1 cellular context compared by ENCODE assay signal in the genomic region with DNA sequence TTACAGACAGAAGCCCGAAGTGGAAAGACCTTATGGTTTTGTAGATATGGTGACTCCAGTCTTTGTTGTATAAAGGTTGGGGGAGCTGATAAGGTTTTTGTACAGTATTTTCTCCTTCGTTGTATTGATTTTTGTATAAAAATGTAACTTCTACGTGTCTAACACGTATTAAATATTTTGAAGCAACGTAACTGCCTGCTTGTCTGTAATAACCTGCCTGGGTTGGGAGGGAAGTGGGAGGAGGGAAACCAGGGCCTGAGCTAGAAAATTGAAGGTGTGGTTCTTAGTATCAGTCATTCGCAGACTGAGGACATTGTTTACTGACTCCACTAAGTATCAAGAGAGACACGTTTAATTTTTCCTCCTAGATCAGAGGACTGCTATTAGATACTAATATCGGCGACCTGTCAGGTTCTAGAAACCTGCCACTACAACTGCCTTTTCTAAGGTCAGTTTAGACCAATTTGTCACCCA.
TF ChIP-seq lines count a peak whose summit lies in the region.

No MANE protein-coding gene starts in this region.

TF ChIP-seq in K562, 482 proteins besides CTCF, POLR2A, EP300 and RAD21 (continued from another document):
- TF ChIP-seq KLF16 (IDR thresholded peaks at IDR 0.05) (peak; percentile 45; the same call in 1 of the 2 replicates), STAT5A (IDR thresholded peaks at IDR 0.05; ENCODE audit: borderline replicate concordance, low read length) (peak; percentile 65; the same call in 1 of the 2 replicates), ZNF24 (IDR thresholded peaks at IDR 0.05) (peak; percentile 95), RCOR1 (IDR thresholded peaks at IDR 0.05; ENCODE audit: borderline replicate concordance in 1 of 2, low read depth in 2 of 2, low read length in 2 of 2) (peak in 1 of 2 experiments; percentile 9; a peak in 1 of 4 replicates), CBFA2T3 (IDR thresholded peaks at IDR 0.05) (peak; percentile 88), SPI1 (IDR thresholded peaks at IDR 0.05; ENCODE audit: borderline replicate concordance, low read depth, low read length) (peak; percentile 76), SOX6 (IDR thresholded peaks at IDR 0.05) (peak; percentile 67; the same call in 1 of the 2 replicates), SRF (CRISPR knock-in tag; IDR thresholded peaks at IDR 0.05) (no peak)
- TF ChIP-seq, protein P1, sequence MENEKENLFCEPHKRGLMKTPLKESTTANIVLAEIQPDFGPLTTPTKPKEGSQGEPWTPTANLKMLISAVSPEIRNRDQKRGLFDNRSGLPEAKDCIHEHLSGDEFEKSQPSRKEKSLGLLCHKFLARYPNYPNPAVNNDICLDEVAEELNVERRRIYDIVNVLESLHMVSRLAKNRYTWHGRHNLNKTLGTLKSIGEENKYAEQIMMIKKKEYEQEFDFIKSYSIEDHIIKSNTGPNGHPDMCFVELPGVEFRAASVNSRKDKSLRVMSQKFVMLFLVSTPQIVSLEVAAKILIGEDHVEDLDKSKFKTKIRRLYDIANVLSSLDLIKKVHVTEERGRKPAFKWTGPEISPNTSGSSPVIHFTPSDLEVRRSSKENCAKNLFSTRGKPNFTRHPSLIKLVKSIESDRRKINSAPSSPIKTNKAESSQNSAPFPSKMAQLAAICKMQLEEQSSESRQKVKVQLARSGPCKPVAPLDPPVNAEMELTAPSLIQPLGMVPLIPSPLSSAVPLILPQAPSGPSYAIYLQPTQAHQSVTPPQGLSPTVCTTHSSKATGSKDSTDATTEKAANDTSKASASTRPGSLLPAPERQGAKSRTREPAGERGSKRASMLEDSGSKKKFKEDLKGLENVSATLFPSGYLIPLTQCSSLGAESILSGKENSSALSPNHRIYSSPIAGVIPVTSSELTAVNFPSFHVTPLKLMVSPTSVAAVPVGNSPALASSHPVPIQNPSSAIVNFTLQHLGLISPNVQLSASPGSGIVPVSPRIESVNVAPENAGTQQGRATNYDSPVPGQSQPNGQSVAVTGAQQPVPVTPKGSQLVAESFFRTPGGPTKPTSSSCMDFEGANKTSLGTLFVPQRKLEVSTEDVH (IDR thresholded peaks at IDR 0.05; ENCODE audit: low read depth, partially characterized antibody), result peak; percentile 19
- TF ChIP-seq, protein P2, sequence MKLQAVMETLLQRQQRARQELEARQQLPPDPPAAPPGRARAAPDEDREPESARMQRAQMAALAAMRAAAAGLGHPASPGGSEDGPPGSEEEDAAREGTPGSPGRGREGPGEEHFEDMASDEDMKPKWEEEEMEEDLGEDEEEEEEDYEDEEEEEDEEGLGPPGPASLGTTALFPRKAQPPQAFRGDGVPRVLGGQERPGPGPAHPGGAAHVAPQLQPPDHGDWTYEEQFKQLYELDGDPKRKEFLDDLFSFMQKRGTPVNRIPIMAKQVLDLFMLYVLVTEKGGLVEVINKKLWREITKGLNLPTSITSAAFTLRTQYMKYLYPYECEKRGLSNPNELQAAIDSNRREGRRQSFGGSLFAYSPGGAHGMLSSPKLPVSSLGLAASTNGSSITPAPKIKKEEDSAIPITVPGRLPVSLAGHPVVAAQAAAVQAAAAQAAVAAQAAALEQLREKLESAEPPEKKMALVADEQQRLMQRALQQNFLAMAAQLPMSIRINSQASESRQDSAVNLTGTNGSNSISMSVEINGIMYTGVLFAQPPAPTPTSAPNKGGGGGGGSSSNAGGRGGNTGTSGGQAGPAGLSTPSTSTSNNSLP (IDR thresholded peaks at IDR 0.05; ENCODE audit: borderline replicate concordance, low read depth, low read length), result peak; percentile 45; the same call in 1 of the 2 replicates
- TF ChIP-seq, protein P3, sequence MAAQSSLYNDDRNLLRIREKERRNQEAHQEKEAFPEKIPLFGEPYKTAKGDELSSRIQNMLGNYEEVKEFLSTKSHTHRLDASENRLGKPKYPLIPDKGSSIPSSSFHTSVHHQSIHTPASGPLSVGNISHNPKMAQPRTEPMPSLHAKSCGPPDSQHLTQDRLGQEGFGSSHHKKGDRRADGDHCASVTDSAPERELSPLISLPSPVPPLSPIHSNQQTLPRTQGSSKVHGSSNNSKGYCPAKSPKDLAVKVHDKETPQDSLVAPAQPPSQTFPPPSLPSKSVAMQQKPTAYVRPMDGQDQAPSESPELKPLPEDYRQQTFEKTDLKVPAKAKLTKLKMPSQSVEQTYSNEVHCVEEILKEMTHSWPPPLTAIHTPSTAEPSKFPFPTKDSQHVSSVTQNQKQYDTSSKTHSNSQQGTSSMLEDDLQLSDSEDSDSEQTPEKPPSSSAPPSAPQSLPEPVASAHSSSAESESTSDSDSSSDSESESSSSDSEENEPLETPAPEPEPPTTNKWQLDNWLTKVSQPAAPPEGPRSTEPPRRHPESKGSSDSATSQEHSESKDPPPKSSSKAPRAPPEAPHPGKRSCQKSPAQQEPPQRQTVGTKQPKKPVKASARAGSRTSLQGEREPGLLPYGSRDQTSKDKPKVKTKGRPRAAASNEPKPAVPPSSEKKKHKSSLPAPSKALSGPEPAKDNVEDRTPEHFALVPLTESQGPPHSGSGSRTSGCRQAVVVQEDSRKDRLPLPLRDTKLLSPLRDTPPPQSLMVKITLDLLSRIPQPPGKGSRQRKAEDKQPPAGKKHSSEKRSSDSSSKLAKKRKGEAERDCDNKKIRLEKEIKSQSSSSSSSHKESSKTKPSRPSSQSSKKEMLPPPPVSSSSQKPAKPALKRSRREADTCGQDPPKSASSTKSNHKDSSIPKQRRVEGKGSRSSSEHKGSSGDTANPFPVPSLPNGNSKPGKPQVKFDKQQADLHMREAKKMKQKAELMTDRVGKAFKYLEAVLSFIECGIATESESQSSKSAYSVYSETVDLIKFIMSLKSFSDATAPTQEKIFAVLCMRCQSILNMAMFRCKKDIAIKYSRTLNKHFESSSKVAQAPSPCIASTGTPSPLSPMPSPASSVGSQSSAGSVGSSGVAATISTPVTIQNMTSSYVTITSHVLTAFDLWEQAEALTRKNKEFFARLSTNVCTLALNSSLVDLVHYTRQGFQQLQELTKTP (IDR thresholded peaks at IDR 0.05; ENCODE audit: low read depth in 1 of 2, partially characterized antibody in 2 of 2), result no peak
- TF ChIP-seq, protein P4, sequence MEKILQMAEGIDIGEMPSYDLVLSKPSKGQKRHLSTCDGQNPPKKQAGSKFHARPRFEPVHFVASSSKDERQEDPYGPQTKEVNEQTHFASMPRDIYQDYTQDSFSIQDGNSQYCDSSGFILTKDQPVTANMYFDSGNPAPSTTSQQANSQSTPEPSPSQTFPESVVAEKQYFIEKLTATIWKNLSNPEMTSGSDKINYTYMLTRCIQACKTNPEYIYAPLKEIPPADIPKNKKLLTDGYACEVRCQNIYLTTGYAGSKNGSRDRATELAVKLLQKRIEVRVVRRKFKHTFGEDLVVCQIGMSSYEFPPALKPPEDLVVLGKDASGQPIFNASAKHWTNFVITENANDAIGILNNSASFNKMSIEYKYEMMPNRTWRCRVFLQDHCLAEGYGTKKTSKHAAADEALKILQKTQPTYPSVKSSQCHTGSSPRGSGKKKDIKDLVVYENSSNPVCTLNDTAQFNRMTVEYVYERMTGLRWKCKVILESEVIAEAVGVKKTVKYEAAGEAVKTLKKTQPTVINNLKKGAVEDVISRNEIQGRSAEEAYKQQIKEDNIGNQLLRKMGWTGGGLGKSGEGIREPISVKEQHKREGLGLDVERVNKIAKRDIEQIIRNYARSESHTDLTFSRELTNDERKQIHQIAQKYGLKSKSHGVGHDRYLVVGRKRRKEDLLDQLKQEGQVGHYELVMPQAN (IDR thresholded peaks at IDR 0.05; ENCODE audit: borderline replicate concordance), result no peak
- TF ChIP-seq, protein P5, sequence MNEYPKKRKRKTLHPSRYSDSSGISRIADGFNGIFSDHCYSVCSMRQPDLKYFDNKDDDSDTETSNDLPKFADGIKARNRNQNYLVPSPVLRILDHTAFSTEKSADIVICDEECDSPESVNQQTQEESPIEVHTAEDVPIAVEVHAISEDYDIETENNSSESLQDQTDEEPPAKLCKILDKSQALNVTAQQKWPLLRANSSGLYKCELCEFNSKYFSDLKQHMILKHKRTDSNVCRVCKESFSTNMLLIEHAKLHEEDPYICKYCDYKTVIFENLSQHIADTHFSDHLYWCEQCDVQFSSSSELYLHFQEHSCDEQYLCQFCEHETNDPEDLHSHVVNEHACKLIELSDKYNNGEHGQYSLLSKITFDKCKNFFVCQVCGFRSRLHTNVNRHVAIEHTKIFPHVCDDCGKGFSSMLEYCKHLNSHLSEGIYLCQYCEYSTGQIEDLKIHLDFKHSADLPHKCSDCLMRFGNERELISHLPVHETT (CRISPR knock-in tag; conservative IDR thresholded peaks at IDR 0.05 in 1 of 2, IDR thresholded peaks at IDR 0.05 in 1 of 2), result 0 out of 4 replicates have a peak, but pooled peaks of 1 of the 2 experiments have one; percentile 31
- TF ChIP-seq, protein P6, sequence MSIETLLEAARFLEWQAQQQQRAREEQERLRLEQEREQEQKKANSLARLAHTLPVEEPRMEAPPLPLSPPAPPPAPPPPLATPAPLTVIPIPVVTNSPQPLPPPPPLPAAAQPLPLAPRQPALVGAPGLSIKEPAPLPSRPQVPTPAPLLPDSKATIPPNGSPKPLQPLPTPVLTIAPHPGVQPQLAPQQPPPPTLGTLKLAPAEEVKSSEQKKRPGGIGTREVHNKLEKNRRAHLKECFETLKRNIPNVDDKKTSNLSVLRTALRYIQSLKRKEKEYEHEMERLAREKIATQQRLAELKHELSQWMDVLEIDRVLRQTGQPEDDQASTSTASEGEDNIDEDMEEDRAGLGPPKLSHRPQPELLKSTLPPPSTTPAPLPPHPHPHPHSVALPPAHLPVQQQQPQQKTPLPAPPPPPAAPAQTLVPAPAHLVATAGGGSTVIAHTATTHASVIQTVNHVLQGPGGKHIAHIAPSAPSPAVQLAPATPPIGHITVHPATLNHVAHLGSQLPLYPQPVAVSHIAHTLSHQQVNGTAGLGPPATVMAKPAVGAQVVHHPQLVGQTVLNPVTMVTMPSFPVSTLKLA (conservative IDR thresholded peaks at IDR 0.05), result peak; percentile 23 to 33; a peak in 1 of 4 replicates
